ENCODE assay signal across 25 cellular contexts in the genomic region with DNA sequence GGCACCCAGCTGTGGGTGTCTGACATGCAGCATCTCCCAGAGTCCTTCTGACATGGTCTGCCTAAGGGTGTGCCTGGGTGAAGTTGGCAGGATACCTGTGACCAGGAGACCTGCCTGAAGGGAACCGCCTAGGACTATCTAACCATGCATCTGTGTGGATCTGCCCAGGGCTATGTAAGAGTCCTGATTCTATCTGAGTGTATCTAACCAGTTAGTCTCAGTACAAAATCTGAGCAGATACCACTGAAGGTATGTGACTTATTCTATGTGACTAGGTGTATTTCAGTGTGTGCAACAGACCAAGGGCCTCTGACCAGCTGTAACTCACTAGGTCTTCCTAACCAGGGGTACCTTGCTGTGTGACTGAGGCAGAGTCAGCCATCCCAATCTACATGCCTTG.
"Had no signal": no experiment of that assay in that cellular context is flagged by ENCODE, and none has a peak within 500 bp of the region (broad histone marks: within the 10 kb centered on the region; RNA-seq: fewer than 3 reads in every experiment).

No MANE protein-coding gene starts in this region.

- H3K4me3 ChIP-seq: left ventricle myocardium inferior, lung, mucosa of descending colon, pancreas, prostate gland, skin epidermis, tibial nerve, upper lobe of left lung, vagina had no signal

- H3K27ac ChIP-seq: left ventricle myocardium inferior, pancreas, prostate gland, skin epidermis, tibial nerve, upper lobe of left lung, vagina had no signal

- ATAC-seq: mucosa of descending colon; naive thymus-derived CD4-positive, alpha-beta T cell; natural killer cell treated with Interleukin-12 subunit alpha and Interleukin-12 subunit beta and Interleukin-15 and Interleukin-18, amount 100 ng/mL, for 72 hours; right cardiac atrium; sciatic nerve; stimulated activated naive CD8-positive, alpha-beta T cell treated with anti-CD3 and anti-CD28 coated beads, Interleukin-15, amount 100 ng/mL, for 72 hours had no signal

- H3K9me3 ChIP-seq: left ventricle myocardium inferior, mucosa of descending colon, pancreas, prostate gland, tibial nerve, upper lobe of left lung, vagina had no signal

- H3K4me1 ChIP-seq: left ventricle myocardium inferior, pancreas, prostate gland, tibial nerve, upper lobe of left lung, vagina had no signal

- H3K36me3 ChIP-seq: left ventricle myocardium inferior, pancreas, prostate gland, tibial nerve, upper lobe of left lung, vagina had no signal

- DNase-seq: hippocampal formation; kidney glomerular epithelial cell; left ventricle myocardium inferior; mesendoderm; midbrain; mucosa of descending colon; naive thymus-derived CD4-positive, alpha-beta T cell; pancreas; retina; right cardiac atrium; stimulated activated CD4-positive, alpha-beta T cell treated with anti-CD3 and anti-CD28 coated beads, Interleukin-12 subunit alpha, Interleukin-12 subunit beta, amount 100 ng/mL, for 4 hours; stimulated activated CD4-positive, alpha-beta T cell treated with anti-CD3 and anti-CD28 coated beads, Interleukin-15, amount 100 ng/mL, for 24 hours; stimulated activated CD4-positive, alpha-beta T cell treated with anti-CD3 and anti-CD28 coated beads, Interleukin-2, amount 100 ng/mL, for 24 hours; stimulated activated CD4-positive, alpha-beta T cell treated with anti-CD3 and anti-CD28 coated beads, Interleukin-4, amount 100 ng/mL, for 1 hour; stimulated activated naive CD4-positive, alpha-beta T cell treated with Interleukin-2 at 50 U/mL for 16 hours; stimulated activated naive CD8-positive, alpha-beta T cell treated with anti-CD3 and anti-CD28 coated beads, Interleukin-15, amount 100 ng/mL, for 72 hours; substantia nigra; upper lobe of left lung had no signal

- H3K27me3 ChIP-seq: pancreas, upper lobe of left lung, vagina had no signal
